Comparison of ENCODE assay signal across 7 cellular contexts in the genomic region with DNA sequence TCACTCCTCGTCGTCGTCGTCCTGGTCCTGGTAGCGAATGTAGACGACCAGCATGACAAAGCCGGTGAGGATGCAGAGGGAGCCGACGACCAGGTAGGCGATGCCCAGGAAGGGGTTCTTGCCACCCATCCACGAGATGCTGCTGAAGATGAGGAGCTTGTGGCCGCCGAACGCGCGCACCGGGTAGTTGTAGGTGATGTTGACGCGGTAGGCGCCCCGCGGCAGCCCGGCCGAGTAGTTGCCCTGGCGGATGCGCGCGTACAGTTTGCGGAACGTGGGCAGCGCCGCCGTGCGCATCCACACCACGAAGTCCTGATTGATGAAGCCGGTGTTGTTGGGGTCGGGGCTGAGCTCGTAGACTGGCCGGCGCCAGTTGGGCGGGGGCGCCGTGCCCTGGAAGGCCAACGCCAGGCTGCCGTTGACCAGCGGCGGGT. TPM values are rescaled to one million over a fixed set of nuclear protein-coding genes. Genes with fewer than 3 reads are reported as not detected.
DNase-seq lines count a peak whose midpoint lies in the region; ATAC-seq and TF ChIP-seq lines count a peak whose summit lies in the region.

No MANE protein-coding gene starts in this region.

- no peak for DNase-seq in Panc1 (ENCODE audit: low read depth, low spot score)
- DNase-seq in ascending aorta (ENCODE audit: low spot score in 2 of 2), result no peak
- DNase-seq in left lobe of liver (ENCODE audit: low spot score), result no peak
- peak; percentile 10 for DNase-seq in stimulated activated CD8-positive, alpha-beta memory T cell treated with anti-CD3 and anti-CD28 coated beads, Interleukin-12 subunit alpha, Interleukin-12 subunit beta, amount 100 ng/mL, for 24 hours (ENCODE audit: extremely low read depth)
- no peak for DNase-seq in COR-L47 (lab: John Stamatoyannopoulos, UW)
- no peak for DNase-seq in NCI-H2196 treated with DMSO at 0.1 percent for 48 hours (lab: John Stamatoyannopoulos, UW; ENCODE audit: unreplicated experiment)

- intact Hi-C loops in Panc1 (cut with micrococcal nuclease; ENCODE audit: unreplicated experiment), result no loop called here
- intact Hi-C loops in ascending aorta (cut with DNase I), result loop anchor here (5.0 to 10.0 kb wide), 6 partner anchors 133 to 1795 kb away; partner anchors contain the start of genes HIF1A, JKAMP, L3HYPDH and SLC38A6

- H3K4me1 ChIP-seq in Panc1 (ENCODE audit: control insufficient read depth, insufficient read depth, low read length) (no peaks in the 10 kb centered on the region), ascending aorta (peaks cover 0 to 9% of the 10 kb centered on the region in 2 donors)

- no peak for TF ChIP-seq CTCF in Panc1 (IDR thresholded peaks at IDR 0.05)
- no peak for TF ChIP-seq CTCF in ascending aorta (IDR thresholded peaks at IDR 0.05)

- POLR2A ChIA-PET in Panc1 (lab: Charles Lee), result no interaction called here

- in situ Hi-C loops in Panc1 (cut with HindIII; ENCODE audit: low pct_unique_long_range_greater_than_20kb, low sequenced_read_pairs), result no loop called here

- CTCF ChIA-PET in Panc1 (lab: Charles Lee), result no interaction called here

- peaks cover 25% of the 10 kb centered on the region for H3K27me3 ChIP-seq in Panc1 (ENCODE audit: control insufficient read depth, insufficient read depth, low read length)
- no peaks in the 10 kb centered on the region for H3K27me3 ChIP-seq in ascending aorta

- H3K9me3 ChIP-seq in Panc1 (ENCODE audit: control insufficient read depth, insufficient read depth, low read depth, low read length) (no peaks in the 10 kb centered on the region), ascending aorta (peaks cover 17 to 31% of the 10 kb centered on the region in 2 donors)

- ATAC-seq in Panc1, result peak; percentile 56
- peak; percentile 37 for ATAC-seq in left lobe of liver
- ATAC-seq in HG02870 (IDR thresholded peaks at IDR 0.05; ENCODE audit: unreplicated experiment), result no peak

- peak overlapping the region; percentile 33 to 48 for H3K4me3 ChIP-seq in Panc1 (ENCODE audit: low read depth in 2 of 2, low read length in 2 of 2)
- peak overlapping the region; percentile 66 to 70 for H3K4me3 ChIP-seq in ascending aorta

- H3K36me3 ChIP-seq in Panc1 (ENCODE audit: control insufficient read depth, insufficient read depth, low read length) (no peaks in the 10 kb centered on the region), ascending aorta (no peaks in the 10 kb centered on the region)

- BruUV-seq in Panc1 (replicated peaks; lab: Mats Ljungman, UMichigan), result no TSS peak

- no peak overlapping the region for H3K27ac ChIP-seq in Panc1 (ENCODE audit: low read length)
- peak overlapping the region; percentile 94 to 96 for H3K27ac ChIP-seq in ascending aorta

RNA-seq across cellular contexts. Expression of gene TMEM30B, which starts 1.0 kb away (rescaled TPM):
- 0.10 TPM for total RNA-seq in Panc1 (2021; ENCODE audit: unreplicated experiment)
- polyA plus RNA-seq in Panc1 (2012; ENCODE audit: insufficient read length), result not detected
- total RNA-seq in ascending aorta, result 21.5 TPM
- total RNA-seq in left lobe of liver, result 10.5 TPM

RNA-seq across cellular contexts. Expression of gene PRKCH, which starts 41.3 kb away (rescaled TPM):
- total RNA-seq in Panc1 (2021; ENCODE audit: unreplicated experiment), result 2.7 TPM
- polyA plus RNA-seq in Panc1 (2012; ENCODE audit: insufficient read length), result 1.7 TPM
- total RNA-seq in ascending aorta, result 20.2 TPM
- total RNA-seq in left lobe of liver, result 6.4 TPM

Comparison
In these comparisons a context has a peak if more than half of its experiments do, and no peak if none do; other contexts are left out.
1. RNA of gene TMEM30B, which starts 1.0 kb away (total RNA-seq): 21.5 TPM in ascending aorta (single experiment) and 10.5 TPM in left lobe of liver (single experiment); 0.10 TPM in Panc1 (single experiment); every median in the first group is over 10 times any median in the second.